In the genomic region with DNA sequence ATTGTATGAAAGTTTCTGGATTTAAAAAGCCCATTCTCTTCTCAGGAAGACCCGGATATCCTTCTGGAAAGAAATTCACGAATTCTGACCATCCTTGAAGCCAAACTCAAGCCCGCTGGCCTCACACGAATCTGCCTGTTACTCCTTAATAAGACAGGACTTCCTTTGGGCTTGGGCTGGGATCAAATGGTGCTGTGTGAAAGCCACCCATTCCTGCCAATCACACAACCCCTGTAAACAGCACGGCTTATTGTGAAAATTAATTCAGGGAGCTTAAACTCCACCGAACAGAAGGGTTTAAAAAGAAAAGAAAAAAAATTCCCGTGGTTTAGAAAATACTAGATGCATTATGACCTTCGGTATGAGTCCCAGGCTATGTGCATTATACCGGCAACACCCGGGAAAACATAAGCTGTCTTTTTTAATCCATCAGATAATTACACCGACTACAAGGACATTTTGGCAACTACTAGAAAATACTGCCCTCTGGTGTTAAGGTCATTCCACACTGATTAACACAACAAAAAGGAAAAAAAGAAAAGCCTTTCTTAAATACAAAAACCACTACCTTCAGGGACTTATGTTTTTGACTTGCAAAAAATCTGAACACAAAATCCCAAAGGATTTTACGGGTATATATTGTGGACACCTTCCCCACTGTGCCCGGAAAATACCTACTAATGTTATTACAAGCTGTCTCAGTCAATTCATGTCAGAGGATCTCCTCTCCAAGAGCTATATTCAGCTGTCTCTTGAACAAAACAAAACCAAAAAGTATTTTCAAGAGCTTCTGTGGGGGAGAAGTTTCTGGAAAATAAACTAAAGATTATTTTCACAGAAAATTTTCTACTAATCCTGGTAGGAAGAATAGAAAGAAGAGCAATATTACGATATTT, we compare ENCODE assay signal across 8 cellular contexts.
DNase-seq lines count a peak whose midpoint lies in the region; ATAC-seq and TF ChIP-seq lines count a peak whose summit lies in the region.

No MANE protein-coding gene starts in this region.

- no peaks in the 10 kb centered on the region for H3K27me3 ChIP-seq in iPS DF 6.9 (ENCODE audit: control insufficient read depth, insufficient read depth, low read length)

- H3K4me3 ChIP-seq in AG09309 (ENCODE audit: control insufficient read depth, low read depth, low read length) (no peak overlapping the region), iPS DF 6.9 (ENCODE audit: low read length) (peak overlapping the region; percentile 17; the same call in 1 of the 2 replicates)

- ATAC-seq in HG02840 (IDR thresholded peaks at IDR 0.05; ENCODE audit: low FRiP score, unreplicated experiment) = no peak
- ATAC-seq in HG03159 (IDR thresholded peaks at IDR 0.05; ENCODE audit: unreplicated experiment) = no peak

- H3K27ac ChIP-seq in iPS DF 6.9 (ENCODE audit: low read length) = no peak overlapping the region

- no peaks in the 10 kb centered on the region for H3K9me3 ChIP-seq in iPS DF 6.9 (ENCODE audit: control insufficient read depth, insufficient read depth, low read length)

- no peaks in the 10 kb centered on the region for H3K36me3 ChIP-seq in iPS DF 6.9 (ENCODE audit: control insufficient read depth, insufficient read depth, low read length)

- no CpG with 5 or more reads among the region's 14 CpGs for WGBS in iPS DF 6.9 (ENCODE audit: insufficient coverage, insufficient read length)

- H3K4me1 ChIP-seq in iPS DF 6.9 (ENCODE audit: control insufficient read depth, insufficient read depth, low read length) = no peaks in the 10 kb centered on the region

- DNase-seq in AG09309 (ENCODE audit: low read depth) (no peak), H4 (ENCODE audit: low spot score) (peak; percentile 80), NCI-H446 (lab: John Stamatoyannopoulos, UW) (peak; percentile 17 to 58), astrocyte of the hippocampus (ENCODE audit: low read depth, low spot score) (peak; percentile 61), iPS DF 6.9 (ENCODE audit: low read depth, low spot score) (no peak), superior temporal gyrus (ENCODE audit: extremely low spot score) (peak; percentile 80)

- peak; percentile 51 for TF ChIP-seq CTCF in AG09309 (IDR thresholded peaks at IDR 0.05; ENCODE audit: control insufficient read depth, insufficient read depth, low read depth, low read length, missing control alignments)

Comparison
In these comparisons a context has a peak if more than half of its experiments do, and no peak if none do; other contexts are left out.
1. DNase-seq: peak in H4 (single experiment), NCI-H446 (2 of 2), astrocyte of the hippocampus (single experiment) and superior temporal gyrus (single experiment); none in AG09309 (single experiment) and iPS DF 6.9 (single experiment).